16 cellular contexts compared by ENCODE assay signal in the genomic region with DNA sequence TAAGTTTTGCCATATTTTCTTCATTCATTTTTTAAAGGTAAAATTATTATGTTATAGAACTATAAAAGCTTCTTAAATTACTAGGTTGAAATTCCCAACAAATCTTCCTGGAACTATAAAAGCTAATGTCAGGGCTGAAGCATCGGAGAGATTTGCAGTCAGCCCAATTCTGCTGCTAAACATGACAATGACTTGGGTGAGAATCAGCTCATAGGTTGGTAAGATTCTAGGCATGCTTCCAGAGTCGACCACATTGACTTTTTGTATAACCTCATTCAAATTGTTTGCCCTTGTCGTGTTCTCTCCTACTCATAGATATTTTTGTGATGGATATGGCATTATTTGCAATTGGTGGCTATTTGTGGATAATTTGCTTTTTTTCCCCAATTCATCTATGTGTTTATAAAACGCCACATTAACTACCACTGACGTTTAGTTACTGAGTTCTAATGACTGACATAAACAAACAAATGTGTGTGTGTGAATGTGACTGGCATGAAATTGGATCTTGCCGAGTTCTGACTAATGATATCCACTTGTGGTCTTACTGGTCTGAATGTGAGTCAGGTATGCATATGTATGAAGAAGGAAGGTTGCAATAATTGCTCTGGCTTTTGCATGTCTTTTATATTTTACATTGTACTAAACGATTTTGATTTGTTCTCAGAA.
DNase-seq lines count a peak whose midpoint lies in the region; ATAC-seq, FAIRE-seq and TF ChIP-seq lines count a peak whose summit lies in the region.
"Had no signal": no experiment of that assay in that cellular context is flagged by ENCODE, and none has a peak within 500 bp of the region (broad histone marks: within the 10 kb centered on the region; RNA-seq: fewer than 3 reads in every experiment).

No MANE protein-coding gene starts in this region.

- peak; percentile 68 for FAIRE-seq in D721Med (lab: Jason Lieb, UNC)
- FAIRE-seq in RCC 7860 (lab: Jason Lieb, UNC): peak; percentile 56

- DNase-seq in D721Med (ENCODE audit: insufficient read length, low spot score) (no peak), HS-5 (ENCODE audit: low read depth) (peak; percentile 16), RCC 7860 (ENCODE audit: low spot score) (peak; percentile 39), fibroblast of peridontal ligament (ENCODE audit: extremely low read depth) (peak; percentile 68), Ammon's horn (ENCODE audit: low spot score) (no peak), CD14-positive monocyte (ENCODE audit: low spot score) (no peak)
- DNase-seq: activated T-cell treated with anti-CD3 and anti-CD28 coated beads, Interleukin-2, amount 50 U/mL, for 1 hour; amniotic stem cell; effector CD8-positive, alpha-beta T cell; lower lobe of right lung; NCI-H226; stimulated activated CD4-positive, alpha-beta T cell treated with anti-CD3 and anti-CD28 coated beads, Interleukin-1b, Interleukin-23, amount 100 ng/mL, for 48 hours had no signal

- peaks cover 0 to 2% (median 0%) of the 10 kb centered on the region in 7 donors for H3K9me3 Mint-ChIP-seq in CD14-positive monocyte
- H3K9me3 Mint-ChIP-seq: stimulated activated effector memory CD8-positive, alpha-beta T cell treated with anti-CD3 and anti-CD28 coated beads, Interleukin-12 subunit alpha, Interleukin-12 subunit beta, amount 100 ng/mL, for 72 hours had no signal

- H3K4me1 Mint-ChIP-seq in CD14-positive monocyte: no peaks in the 10 kb centered on the region
- H3K4me1 Mint-ChIP-seq: B cell; stimulated activated effector memory CD8-positive, alpha-beta T cell treated with anti-CD3 and anti-CD28 coated beads, Interleukin-12 subunit alpha, Interleukin-12 subunit beta, amount 100 ng/mL, for 72 hours had no signal

- TF ChIP-seq CTCF in D721Med (IDR thresholded peaks at IDR 0.05; ENCODE audit: insufficient read depth, missing control alignments) (no peak), CD14-positive monocyte (IDR thresholded peaks at IDR 0.05) (no peak)

- intact Hi-C loops in CD14-positive monocyte (cut with micrococcal nuclease): no loop called here

- ATAC-seq in HG02885 (IDR thresholded peaks at IDR 0.05; ENCODE audit: poor library complexity, unreplicated experiment): no peak
- ATAC-seq in GM21723 (IDR thresholded peaks at IDR 0.05; ENCODE audit: unreplicated experiment): no peak
- ATAC-seq: lower lobe of right lung; stimulated activated effector memory CD8-positive, alpha-beta T cell treated with anti-CD3 and anti-CD28 coated beads, Interleukin-12 subunit alpha, Interleukin-12 subunit beta, amount 100 ng/mL, for 72 hours had no signal

- H3K27ac Mint-ChIP-seq in CD14-positive monocyte: no peak overlapping the region
- H3K27ac Mint-ChIP-seq: B cell; stimulated activated effector memory CD8-positive, alpha-beta T cell treated with anti-CD3 and anti-CD28 coated beads, Interleukin-12 subunit alpha, Interleukin-12 subunit beta, amount 100 ng/mL, for 72 hours had no signal

- no peak overlapping the region for H3K4me3 Mint-ChIP-seq in CD14-positive monocyte
- H3K4me3 Mint-ChIP-seq: B cell; stimulated activated effector memory CD8-positive, alpha-beta T cell treated with anti-CD3 and anti-CD28 coated beads, Interleukin-12 subunit alpha, Interleukin-12 subunit beta, amount 100 ng/mL, for 72 hours had no signal

- no peaks in the 10 kb centered on the region for H3K27me3 Mint-ChIP-seq in CD14-positive monocyte (ENCODE audit: low read depth in 3 of 3)
- H3K27me3 Mint-ChIP-seq: B cell had no signal

- no peaks in the 10 kb centered on the region for H3K36me3 Mint-ChIP-seq in CD14-positive monocyte
- H3K36me3 Mint-ChIP-seq: stimulated activated effector memory CD8-positive, alpha-beta T cell treated with anti-CD3 and anti-CD28 coated beads, Interleukin-12 subunit alpha, Interleukin-12 subunit beta, amount 100 ng/mL, for 72 hours had no signal

Comparison
In these comparisons a context has a peak if more than half of its experiments do, and no peak if none do; other contexts are left out.
1. DNase-seq: peak in HS-5 (single experiment), RCC 7860 (single experiment) and fibroblast of peridontal ligament (single experiment); none in D721Med (single experiment), Ammon's horn (single experiment) and CD14-positive monocyte (single experiment).